28 cellular contexts compared by ENCODE assay signal in the genomic region with DNA sequence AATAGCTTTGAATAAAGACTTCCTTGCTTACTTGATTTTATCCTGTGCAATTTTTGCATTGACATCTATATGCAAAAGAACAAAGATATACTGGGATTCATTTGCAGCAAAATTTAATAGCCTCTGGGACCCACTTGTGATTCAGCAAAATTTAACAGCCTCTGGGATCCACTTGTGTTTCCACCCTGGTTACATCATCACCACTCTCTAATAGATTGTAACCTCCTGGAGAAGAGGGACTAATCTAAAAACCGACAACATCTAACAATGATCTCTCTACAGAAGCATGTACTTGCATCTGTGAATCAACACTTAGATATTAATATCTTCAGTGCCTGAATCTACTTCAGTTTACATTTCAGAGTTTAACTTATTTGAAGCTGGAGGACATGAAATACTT.
"Had no signal": no experiment of that assay in that cellular context is flagged by ENCODE, and none has a peak within 500 bp of the region (broad histone marks: within the 10 kb centered on the region; RNA-seq: fewer than 3 reads in every experiment).

No MANE protein-coding gene starts in this region.

- H3K27me3 Mint-ChIP-seq: activated CD8-positive, alpha-beta T cell treated with anti-CD3 and anti-CD28 coated beads for 36 hours; activated naive CD8-positive, alpha-beta T cell treated with anti-CD3 and anti-CD28 coated beads, Interleukin-2, amount 50 U/mL, for 24 hours; progenitor cell of endocrine pancreas; stimulated activated naive CD8-positive, alpha-beta T cell treated with anti-CD3 and anti-CD28 coated beads, Interleukin-15, Interleukin-2, amounts not matched to agents 100 ng/mL and 50 ng/mL, for 24 hours had no signal

- H3K9me3 ChIP-seq: esophagus squamous epithelium, lower lobe of right lung, right lobe of liver, thoracic aorta, uterus had no signal

- ATAC-seq: activated CD8-positive, alpha-beta T cell treated with anti-CD3 and anti-CD28 coated beads for 36 hours; activated naive CD8-positive, alpha-beta T cell treated with anti-CD3 and anti-CD28 coated beads, Interleukin-2, amount 50 U/mL, for 24 hours; activated T-cell treated with anti-CD3 and anti-CD28 coated beads, Interleukin-2, amount 50 U/mL, for 4 hours; activated T-helper 17 cell treated with anti-CD3 and anti-CD28 coated beads, Interleukin-2, amount 50 U/mL, for 72 hours; heart right ventricle; left lobe of liver; lower lobe of right lung; mucosa of descending colon; right lobe of liver; stimulated activated effector memory CD8-positive, alpha-beta T cell treated with anti-CD3 and anti-CD28 coated beads, Interleukin-12 subunit alpha, Interleukin-12 subunit beta, amount 100 ng/mL, for 72 hours had no signal

- H3K4me3 ChIP-seq: cardiac muscle cell, esophagus squamous epithelium, heart right ventricle, lower lobe of right lung, mucosa of descending colon, right lobe of liver, skin epidermis, thoracic aorta, uterus had no signal

- H3K27ac Mint-ChIP-seq: activated CD8-positive, alpha-beta T cell treated with anti-CD3 and anti-CD28 coated beads for 36 hours; activated naive CD4-positive, alpha-beta T cell treated with anti-CD3 and anti-CD28 coated beads, Interleukin-2, amount 50 U/mL, for 24 hours; activated naive CD8-positive, alpha-beta T cell treated with anti-CD3 and anti-CD28 coated beads, Interleukin-2, amount 50 U/mL, for 24 hours; activated T-helper 17 cell treated with anti-CD3 and anti-CD28 coated beads, Interleukin-2, amount 50 U/mL, for 72 hours; nephron; progenitor cell of endocrine pancreas; stimulated activated effector memory CD8-positive, alpha-beta T cell treated with anti-CD3 and anti-CD28 coated beads, Interleukin-12 subunit alpha, Interleukin-12 subunit beta, amount 100 ng/mL, for 72 hours; stimulated activated naive CD8-positive, alpha-beta T cell treated with anti-CD3 and anti-CD28 coated beads, Interleukin-15, Interleukin-2, amounts not matched to agents 100 ng/mL and 50 ng/mL, for 24 hours; WTC11 had no signal

- H3K27me3 ChIP-seq: esophagus squamous epithelium, heart right ventricle, right lobe of liver, uterus had no signal

- H3K27ac ChIP-seq: cardiac muscle cell, epithelial cell of prostate, esophagus squamous epithelium, heart right ventricle, lower lobe of right lung, right lobe of liver, skin epidermis, thoracic aorta, uterus had no signal

- H3K9me3 Mint-ChIP-seq: stimulated activated effector memory CD8-positive, alpha-beta T cell treated with anti-CD3 and anti-CD28 coated beads, Interleukin-12 subunit alpha, Interleukin-12 subunit beta, amount 100 ng/mL, for 72 hours had no signal

- H3K4me3 Mint-ChIP-seq: activated CD8-positive, alpha-beta T cell treated with anti-CD3 and anti-CD28 coated beads for 36 hours; activated naive CD4-positive, alpha-beta T cell treated with anti-CD3 and anti-CD28 coated beads, Interleukin-2, amount 50 U/mL, for 24 hours; activated naive CD8-positive, alpha-beta T cell treated with anti-CD3 and anti-CD28 coated beads, Interleukin-2, amount 50 U/mL, for 24 hours; activated T-cell treated with anti-CD3 and anti-CD28 coated beads, Interleukin-2, amount 50 U/mL, for 4 hours; activated T-helper 17 cell treated with anti-CD3 and anti-CD28 coated beads, Interleukin-2, amount 50 U/mL, for 72 hours; nephron; stimulated activated effector memory CD8-positive, alpha-beta T cell treated with anti-CD3 and anti-CD28 coated beads, Interleukin-12 subunit alpha, Interleukin-12 subunit beta, amount 100 ng/mL, for 72 hours; stimulated activated naive CD8-positive, alpha-beta T cell treated with anti-CD3 and anti-CD28 coated beads, Interleukin-15, Interleukin-2, amounts not matched to agents 100 ng/mL and 50 ng/mL, for 24 hours; WTC11 had no signal

- H3K36me3 ChIP-seq: cardiac muscle cell, esophagus squamous epithelium, heart right ventricle, lower lobe of right lung, right lobe of liver, thoracic aorta, uterus had no signal

- H3K4me1 Mint-ChIP-seq: activated naive CD4-positive, alpha-beta T cell treated with anti-CD3 and anti-CD28 coated beads, Interleukin-2, amount 50 U/mL, for 24 hours; activated naive CD8-positive, alpha-beta T cell treated with anti-CD3 and anti-CD28 coated beads, Interleukin-2, amount 50 U/mL, for 24 hours; activated T-helper 17 cell treated with anti-CD3 and anti-CD28 coated beads, Interleukin-2, amount 50 U/mL, for 72 hours; nephron; stimulated activated effector memory CD8-positive, alpha-beta T cell treated with anti-CD3 and anti-CD28 coated beads, Interleukin-12 subunit alpha, Interleukin-12 subunit beta, amount 100 ng/mL, for 72 hours; WTC11 had no signal

- H3K36me3 Mint-ChIP-seq: activated naive CD4-positive, alpha-beta T cell treated with anti-CD3 and anti-CD28 coated beads, Interleukin-2, amount 50 U/mL, for 24 hours; stimulated activated effector memory CD8-positive, alpha-beta T cell treated with anti-CD3 and anti-CD28 coated beads, Interleukin-12 subunit alpha, Interleukin-12 subunit beta, amount 100 ng/mL, for 72 hours had no signal

- H3K4me1 ChIP-seq: esophagus squamous epithelium, heart right ventricle, lower lobe of right lung, right lobe of liver, uterus had no signal

- DNase-seq: activated CD4-positive, alpha-beta T cell treated with anti-CD3 and anti-CD28 coated beads, Interleukin-2, amount 50 U/mL, for 1 hour; activated CD8-positive, alpha-beta T cell treated with anti-CD3 and anti-CD28 coated beads for 36 hours; activated naive CD8-positive, alpha-beta T cell treated with anti-CD3 and anti-CD28 coated beads, Interleukin-2, amount 50 U/mL, for 24 hours; activated T-cell treated with anti-CD3 and anti-CD28 coated beads, Interleukin-2, amount 50 U/mL, for 4 hours; cortex of kidney; esophagus squamous epithelium; heart right ventricle; kidney glomerular epithelial cell; lower lobe of right lung; mucosa of descending colon; right lobe of liver; stimulated activated CD4-positive, alpha-beta T cell treated with anti-CD3 and anti-CD28 coated beads, Interleukin-12 subunit alpha, Interleukin-12 subunit beta, amount 100 ng/mL, for 4 hours; stimulated activated CD4-positive, alpha-beta T cell treated with anti-CD3 and anti-CD28 coated beads, Interleukin-4, amount 100 ng/mL, for 24 hours; T-helper 2 cell; trophoblast cell; uterus had no signal
